In the genomic region with DNA sequence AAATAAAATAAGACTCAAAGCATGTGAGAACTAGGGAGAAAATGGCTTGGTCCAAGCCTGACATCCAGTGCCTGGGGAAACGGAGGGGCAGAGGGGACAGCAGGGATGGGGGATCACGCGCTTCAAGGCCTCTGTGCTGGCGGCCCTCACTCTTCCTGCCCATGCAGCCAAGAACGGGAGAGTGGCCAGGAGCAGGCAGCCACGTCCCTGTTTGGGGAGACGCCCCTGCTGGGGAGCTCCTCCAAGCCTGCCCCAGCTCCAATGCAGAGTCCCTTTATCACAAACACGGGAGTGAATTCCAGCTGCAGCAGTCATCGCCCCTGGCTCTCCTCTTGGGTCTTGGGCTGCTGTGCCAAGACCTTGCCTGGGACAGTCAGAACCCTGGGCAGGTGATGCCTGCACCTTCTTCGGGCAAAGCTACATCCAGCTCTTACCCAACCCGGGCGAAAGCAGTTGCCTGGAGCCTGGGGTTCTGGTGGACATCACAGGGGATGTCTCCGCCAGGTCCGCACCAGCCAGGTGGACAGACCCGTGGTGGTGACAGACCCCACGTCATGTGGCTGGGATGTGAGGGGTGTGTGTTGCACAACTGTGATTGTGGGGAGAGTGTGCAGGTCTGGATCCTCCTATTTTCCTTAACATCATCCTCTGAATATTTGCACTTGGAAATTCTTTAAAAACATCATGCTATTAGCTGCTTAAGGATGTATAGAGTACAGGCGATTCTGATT, we compare ENCODE assay signal across 21 cellular contexts.
"Had no signal": no experiment of that assay in that cellular context is flagged by ENCODE, and none has a peak within 500 bp of the region (broad histone marks: within the 10 kb centered on the region; RNA-seq: fewer than 3 reads in every experiment).

No MANE protein-coding gene starts in this region.

- H3K27me3 ChIP-seq: hepatocyte, neutrophil, ovary, right atrium auricular region, uterus had no signal

- H3K79me2 ChIP-seq: hepatocyte had no signal

- H3K4me3 ChIP-seq: heart right ventricle, hepatocyte, lower lobe of right lung, ovary, right atrium auricular region, skin epidermis, suprapubic skin, thoracic aorta, tibial artery, uterus had no signal

- H2AFZ ChIP-seq: hepatocyte had no signal

- H3K27ac ChIP-seq: heart right ventricle, hepatocyte, lower lobe of right lung, neutrophil, ovary, right atrium auricular region, skin epidermis, suprapubic skin, thoracic aorta, tibial artery, uterus had no signal

- H3K4me2 ChIP-seq: hepatocyte had no signal

- H3K4me1 ChIP-seq: heart right ventricle, lower lobe of right lung, right atrium auricular region, suprapubic skin, tibial artery, uterus had no signal

- DNase-seq: heart right ventricle; islet precursor cell; kidney glomerular epithelial cell; left cardiac atrium; left ventricle myocardium superior; lower lobe of right lung; mammary epithelial cell; mesenchymal stem cell; naive thymus-derived CD8-positive, alpha-beta T cell; occipital lobe; ovary; stimulated activated CD4-positive, alpha-beta T cell treated with anti-CD3 and anti-CD28 coated beads, Interleukin-4, amount 100 ng/mL, for 24 hours; stimulated activated naive CD4-positive, alpha-beta T cell; tibial artery; uterus had no signal

- H3K9me3 ChIP-seq: heart right ventricle, lower lobe of right lung, neutrophil, ovary, right atrium auricular region, suprapubic skin, thoracic aorta, tibial artery, uterus had no signal

- H3K36me3 ChIP-seq: heart right ventricle, lower lobe of right lung, neutrophil, ovary, right atrium auricular region, suprapubic skin, thoracic aorta, tibial artery, uterus had no signal
